17 cellular contexts compared by ENCODE assay signal in the genomic region with DNA sequence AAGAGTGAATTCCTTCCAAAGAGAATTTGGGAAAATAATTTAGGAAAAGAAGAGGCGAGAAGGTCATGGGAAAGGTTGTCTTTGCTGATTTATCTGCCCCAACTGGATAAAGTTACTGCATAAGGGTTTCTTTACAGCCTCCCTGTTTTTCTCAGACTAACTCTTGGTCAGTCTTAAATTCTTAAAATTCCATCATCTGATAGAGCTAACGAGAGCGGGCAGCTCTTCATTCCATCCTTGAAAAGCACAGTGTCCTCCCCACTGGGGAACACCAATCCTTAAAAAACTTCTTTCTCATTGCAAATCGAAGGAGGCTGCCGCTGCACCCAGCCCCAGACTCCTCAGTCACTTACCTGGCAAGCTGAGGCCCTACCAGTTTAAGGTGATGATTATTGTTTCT.
DNase-seq lines count a peak whose midpoint lies in the region; TF ChIP-seq lines count a peak whose summit lies in the region.
"Had no signal": no experiment of that assay in that cellular context is flagged by ENCODE, and none has a peak within 500 bp of the region (broad histone marks: within the 10 kb centered on the region; RNA-seq: fewer than 3 reads in every experiment).

No MANE protein-coding gene starts in this region.

- H3K27ac Mint-ChIP-seq in osteocyte (ENCODE audit: unreplicated experiment): peak overlapping the region; percentile 98
- H3K27ac Mint-ChIP-seq: activated naive CD4-positive, alpha-beta T cell treated with anti-CD3 and anti-CD28 coated beads for 36 hours had no signal

- peak; percentile 43 for DNase-seq in BJ (ENCODE audit: low read depth)
- DNase-seq in SJSA1 (ENCODE audit: low read depth in 1 of 2, low spot score in 2 of 2): peak in 1 of 2 experiments; percentile 72
- peak; percentile 70 for DNase-seq in fibroblast of pulmonary artery (ENCODE audit: low read depth)
- DNase-seq in osteocyte (ENCODE audit: extremely low spot score, unreplicated experiment): no peak
- no peak for DNase-seq in activated CD4-positive, CD25-positive, alpha-beta regulatory T cell (lab: John Stamatoyannopoulos, UW)
- no peak for DNase-seq in stimulated activated CD4-positive, alpha-beta T cell treated with anti-CD3 and anti-CD28 coated beads, Interleukin-2, amount 100 ng/mL, for 24 hours
- DNase-seq in kidney tubule cell (ENCODE audit: low spot score): no peak
- DNase-seq in SKM-1 (lab: John Stamatoyannopoulos, UW; ENCODE audit: unreplicated experiment): no peak
- DNase-seq: activated naive CD4-positive, alpha-beta T cell treated with anti-CD3 and anti-CD28 coated beads for 36 hours; dermis blood vessel endothelial cell; left ventricle myocardium superior; NCI-H1105 treated with DMSO at 0.1 percent for 48 hours; NCI-H526 treated with DMSO at 0.1 percent for 48 hours; posterior cingulate gyrus; stimulated activated CD4-positive, alpha-beta T cell treated with anti-CD3 and anti-CD28 coated beads, Interleukin-2, amount 100 ng/mL, for 48 hours; stimulated activated naive CD8-positive, alpha-beta T cell treated with anti-CD3 and anti-CD28 coated beads, Interleukin-15, Interleukin-2, amounts not matched to agents 100 U/mL and 50 U/mL, for 24 hours had no signal

- CTCF ChIA-PET in BJ (lab: Yijun Ruan, JAX): interaction anchor here (1.0 kb wide), 1 partner anchor 85 kb away, joined by 3 read pairs; no protein-coding TSS in a partner anchor

- peaks cover 6% of the 10 kb centered on the region for H3K36me3 Mint-ChIP-seq in osteocyte (ENCODE audit: unreplicated experiment)

- H3K4me1 Mint-ChIP-seq in osteocyte (ENCODE audit: unreplicated experiment): peaks cover 99% of the 10 kb centered on the region

- POLR2A ChIA-PET in BJ (lab: Charles Lee): interaction anchor here (0.6 kb wide), 1 partner anchor 26 kb away, joined by 13 read pairs; no protein-coding TSS in a partner anchor

- H3K27me3 ChIP-seq in BJ (ENCODE audit: control insufficient read depth, insufficient read depth, low read length) (no peaks in the 10 kb centered on the region), SJSA1 (replicated peaks) (no peaks in the 10 kb centered on the region)

- H3K27me3 Mint-ChIP-seq in osteocyte (ENCODE audit: unreplicated experiment): no peaks in the 10 kb centered on the region

- TF ChIP-seq CTCF in BJ (IDR thresholded peaks at IDR 0.05; ENCODE audit: insufficient read depth, low read depth, low read length): no peak
- no peak for TF ChIP-seq CTCF in fibroblast of pulmonary artery (IDR thresholded peaks at IDR 0.05; ENCODE audit: low read length, missing control alignments)
- TF ChIP-seq CTCF in osteocyte (IDR thresholded peaks at IDR 0.05): no peak

- no peaks in the 10 kb centered on the region for H3K36me3 ChIP-seq in BJ (ENCODE audit: control insufficient read depth, insufficient read depth, low read length)
- H3K36me3 ChIP-seq in SJSA1: peaks cover 13% of the 10 kb centered on the region

- peaks cover 97% of the 10 kb centered on the region for H3K4me1 ChIP-seq in SJSA1 (replicated peaks)

- no peaks in the 10 kb centered on the region for H3K9me3 ChIP-seq in SJSA1 (replicated peaks)

- H3K4me3 ChIP-seq in BJ (ENCODE audit: low read depth, low read length): no peak overlapping the region
- H3K4me3 ChIP-seq in SJSA1: peak overlapping the region; percentile 23
- H3K4me3 ChIP-seq in fibroblast of pulmonary artery (replicated peaks; ENCODE audit: low read depth, low read length): no peak overlapping the region

- H3K27ac ChIP-seq in SJSA1: peak overlapping the region; percentile 98
- H3K27ac ChIP-seq: C4-2B had no signal

- no peaks in the 10 kb centered on the region for H3K9me3 Mint-ChIP-seq in osteocyte (ENCODE audit: unreplicated experiment)
- H3K9me3 Mint-ChIP-seq: activated naive CD4-positive, alpha-beta T cell treated with anti-CD3 and anti-CD28 coated beads for 36 hours had no signal

- H3K4me3 Mint-ChIP-seq in osteocyte (ENCODE audit: unreplicated experiment): peak overlapping the region; percentile 65
- H3K4me3 Mint-ChIP-seq: activated naive CD4-positive, alpha-beta T cell treated with anti-CD3 and anti-CD28 coated beads for 36 hours had no signal

Comparison
In these comparisons a context has a peak if more than half of its experiments do, and no peak if none do; other contexts are left out.
1. DNase-seq: peak in BJ (single experiment) and fibroblast of pulmonary artery (single experiment); none in osteocyte (single experiment), activated CD4-positive, CD25-positive, alpha-beta regulatory T cell (0 of 4), stimulated activated CD4-positive, alpha-beta T cell treated with anti-CD3 and anti-CD28 coated beads, Interleukin-2, amount 100 ng/mL, for 24 hours (0 of 2), kidney tubule cell (single experiment) and SKM-1 (single experiment).